ENCODE assay signal across 8 cellular contexts in the genomic region with DNA sequence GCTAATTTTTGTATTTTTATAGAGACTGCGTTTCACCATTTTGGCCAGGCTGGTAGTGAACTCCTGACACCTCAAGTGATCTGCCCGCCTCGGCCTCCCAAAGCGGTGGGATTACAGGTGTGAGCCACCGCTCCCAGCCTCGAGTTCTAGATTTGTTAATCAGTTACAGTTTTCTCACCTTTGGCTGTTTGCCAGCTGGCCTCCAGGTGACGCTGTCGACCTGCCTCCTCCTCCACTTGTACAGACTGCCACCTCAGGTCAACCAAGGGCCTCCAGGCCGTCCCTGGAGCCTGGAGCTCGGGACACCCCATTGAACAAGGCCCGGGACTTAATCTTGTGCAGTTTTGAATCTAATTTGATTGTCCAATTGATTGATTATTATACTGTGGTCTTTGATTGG. TPM values are rescaled to one million over a fixed set of nuclear protein-coding genes. Genes with fewer than 3 reads are reported as not detected.
DNase-seq lines count a peak whose midpoint lies in the region; ATAC-seq, FAIRE-seq and TF ChIP-seq lines count a peak whose summit lies in the region.

No MANE protein-coding gene starts in this region.

- CTCF ChIA-PET in OCI-LY7 (lab: Charles Lee; ENCODE audit: unreplicated experiment): interaction anchor here (1.2 kb wide), 1 partner anchor 202 kb away, joined by 3 read pairs; no protein-coding TSS in a partner anchor

- BruUV-seq in OCI-LY7 (replicated peaks; lab: Mats Ljungman, UMichigan): no TSS peak

- H3K36me3 ChIP-seq in OCI-LY7 (ENCODE audit: insufficient read depth, low read length) (no peaks in the 10 kb centered on the region), brain microvascular endothelial cell (replicated peaks) (no peaks in the 10 kb centered on the region), small intestine (ENCODE audit: control insufficient read depth in 2 of 2, insufficient read depth in 2 of 2, low read length in 2 of 2) (no peaks in the 10 kb centered on the region)

- no peak for ATAC-seq in GM19035 (IDR thresholded peaks at IDR 0.05; ENCODE audit: unreplicated experiment)
- ATAC-seq in HG02571 (IDR thresholded peaks at IDR 0.05; ENCODE audit: unreplicated experiment): no peak
- ATAC-seq in HG03039 (IDR thresholded peaks at IDR 0.05; ENCODE audit: unreplicated experiment): no peak

- H3K79me2 ChIP-seq in OCI-LY7 (ENCODE audit: insufficient read depth, low read depth, low read length): no peaks in the 10 kb centered on the region

- POLR2A ChIA-PET in OCI-LY7 (lab: Charles Lee): interaction anchor here (0.6 kb wide), 1 partner anchor 39 kb away, joined by 3 read pairs; no protein-coding TSS in a partner anchor

- H3K4me3 ChIP-seq in OCI-LY7 (ENCODE audit: low read depth, low read length, poor library complexity, severe bottlenecking) (no peak overlapping the region), brain microvascular endothelial cell (ENCODE audit: low read depth, low read length) (no peak overlapping the region), small intestine (ENCODE audit: low read depth in 1 of 2, low read length in 2 of 2) (no peak overlapping the region)

- 15 to 44% (median 18%) methylated on average over 11 of the region's 11 CpGs for WGBS in small intestine, 3 donors

- H3K9me2 ChIP-seq in OCI-LY7 (ENCODE audit: insufficient read depth, low read length): no peaks in the 10 kb centered on the region

- in situ Hi-C loops in brain microvascular endothelial cell (cut with HindIII; ENCODE audit: low pct_ligation_motif_present, low sequenced_read_pairs): no loop called here

- peak overlapping the region; percentile 26; the same call in 1 of the 2 replicates for H2AFZ ChIP-seq in OCI-LY7 (ENCODE audit: low read length)

- H3K27ac ChIP-seq in OCI-LY7 (ENCODE audit: low read depth, low read length, poor library complexity, severe bottlenecking) (no peak overlapping the region), brain microvascular endothelial cell (no peak overlapping the region), small intestine (ENCODE audit: low read depth in 1 of 2, low read length in 1 of 2) (peak overlapping the region in 1 of 2 donors; percentile 70)

- H3K4me2 ChIP-seq in OCI-LY7 (ENCODE audit: low read length): no peak overlapping the region

- peaks cover 16% of the 10 kb centered on the region for H3K4me1 ChIP-seq in OCI-LY7 (ENCODE audit: insufficient read depth, low read length, poor library complexity, severe bottlenecking)
- no peaks in the 10 kb centered on the region for H3K4me1 ChIP-seq in small intestine (ENCODE audit: control insufficient read depth in 2 of 2, insufficient read depth in 1 of 2, low read depth in 1 of 2, low read length in 1 of 2)

- H3K27me3 ChIP-seq in brain microvascular endothelial cell (replicated peaks): no peaks in the 10 kb centered on the region
- H3K27me3 ChIP-seq in small intestine (ENCODE audit: control insufficient read depth in 2 of 2, insufficient read depth in 2 of 2, low read length in 2 of 2): no peaks in the 10 kb centered on the region

- H4K20me1 ChIP-seq in OCI-LY7 (ENCODE audit: insufficient read depth, low read length): no peaks in the 10 kb centered on the region

- H3K9me3 ChIP-seq in OCI-LY7 (ENCODE audit: low read length): no peaks in the 10 kb centered on the region
- H3K9me3 ChIP-seq in small intestine (ENCODE audit: control insufficient read depth, low read depth): no peaks in the 10 kb centered on the region

- intact Hi-C loops in OCI-LY7 (cut with micrococcal nuclease; ENCODE audit: unreplicated experiment): loop anchor here (1.0 to 5.0 kb wide), 4 partner anchors 39 to 67 kb away; no protein-coding TSS in a partner anchor

- FAIRE-seq in small intestine (lab: Jason Lieb, UNC): no peak

- TF ChIP-seq CTCF in GM12874 (IDR thresholded peaks at IDR 0.05; ENCODE audit: insufficient read depth, low read depth, low read length) (peak; percentile 49; the same call in 1 of the 2 replicates), OCI-LY7 (conservative IDR thresholded peaks at IDR 0.05; ENCODE audit: low read length) (peak; percentile 96), brain microvascular endothelial cell (IDR thresholded peaks at IDR 0.05; ENCODE audit: low read depth, low read length, missing control alignments) (peak; percentile 5)

- peak; percentile 84 for DNase-seq in OCI-LY7 (ENCODE audit: low spot score)
- DNase-seq in brain microvascular endothelial cell: no peak
- peak; percentile 94 for DNase-seq in small intestine
- DNase-seq in nucleus accumbens (lab: John Stamatoyannopoulos, UW): no peak

RNA-seq across cellular contexts. Expression of gene IER2, which starts 45.5 kb away (rescaled TPM):
- 61.6 and 64.3 TPM in 2 replicates for total RNA-seq in OCI-LY7 (2014; rRNA removed; shearing (Covaris generic))
- 79.5 and 89.0 TPM in 2 replicates for total RNA-seq in OCI-LY7 (2022)
- polyA plus RNA-seq in small intestine: 100 to 1,000 TPM in 1 of 3 donors, 10 to 100 TPM in 2; 67.5 to 130 (median 82.1) TPM

RNA-seq across cellular contexts. Expression of gene STX10, which starts 45.5 kb away (rescaled TPM):
- total RNA-seq in OCI-LY7 (2014; rRNA removed; shearing (Covaris generic)): 67.8 and 91.7 TPM in 2 replicates
- total RNA-seq in OCI-LY7 (2022): 41.6 and 45.4 TPM in 2 replicates
- polyA plus RNA-seq in small intestine: 100 to 1,000 TPM; 123 to 162 (median 153) TPM

Comparison
In these comparisons a context has a peak if more than half of its experiments do, and no peak if none do; other contexts are left out.
1. CTCF ChIP-seq: peak in every context shown above with its lines; median percentile 96 in OCI-LY7; 49 in GM12874; 5 in brain microvascular endothelial cell.
2. DNase-seq: peak in OCI-LY7 (single experiment) and small intestine (single experiment); none in brain microvascular endothelial cell (single experiment) and nucleus accumbens (0 of 56).